14 cellular contexts compared by ENCODE assay signal in genomic region chr4:10730019-10730418, GRCh38. TPM values are rescaled to one million over a fixed set of nuclear protein-coding genes. Genes with fewer than 3 reads are reported as not detected.
DNase-seq lines count a peak whose midpoint lies in the region; ATAC-seq and TF ChIP-seq lines count a peak whose summit lies in the region.
"Had no signal": no experiment of that assay in that cellular context is flagged by ENCODE, and none has a peak within 500 bp of the region (broad histone marks: within the 10 kb centered on the region; RNA-seq: fewer than 3 reads in every experiment).

No MANE protein-coding gene starts in this region.

- 70% methylated on average over 4 of the region's 4 CpGs for WGBS in suprapubic skin

- H3K9me3 ChIP-seq in suprapubic skin: no peaks in the 10 kb centered on the region
- H3K9me3 ChIP-seq: BLaER1 treated with 17β-estradiol and CSF1 and Interleukin-3, amounts not matched to agents 10 nM and 100 nM had no signal

- no peaks in the 10 kb centered on the region for H3K27me3 ChIP-seq in suprapubic skin
- H3K27me3 ChIP-seq: BLaER1 treated with 17β-estradiol and CSF1 and Interleukin-3, amounts not matched to agents 10 nM and 100 nM had no signal

- DNase-seq in M059J (ENCODE audit: low read depth): peak; percentile 51
- no peak for DNase-seq in G401 (ENCODE audit: low spot score)
- no peak for DNase-seq in NCI-H2029 (lab: John Stamatoyannopoulos, UW)
- DNase-seq in GM13977 (ENCODE audit: low spot score): no peak
- no peak for DNase-seq in suprapubic skin (ENCODE audit: low spot score in 2 of 2)
- DNase-seq: endodermal cell; naive B cell; PC-3; stimulated activated naive CD4-positive, alpha-beta T cell treated with Interleukin-2 at 50 U/mL for 16 hours had no signal

- H3K4me3 ChIP-seq in suprapubic skin: no peak overlapping the region
- H3K4me3 ChIP-seq: BLaER1 treated with 17β-estradiol and CSF1 and Interleukin-3, amounts not matched to agents 10 nM and 100 nM; smooth muscle cell had no signal

- no peak for TF ChIP-seq EP300 in suprapubic skin (IDR thresholded peaks at IDR 0.05)

- ATAC-seq in GM18502 (IDR thresholded peaks at IDR 0.05; ENCODE audit: poor library complexity, unreplicated experiment) (peak; percentile 58), GM19452 (IDR thresholded peaks at IDR 0.05; ENCODE audit: unreplicated experiment) (peak; percentile 44), HG02938 (IDR thresholded peaks at IDR 0.05; ENCODE audit: unreplicated experiment) (peak; percentile 38)
- ATAC-seq: PC-3 had no signal

- H3K36me3 ChIP-seq in suprapubic skin: no peaks in the 10 kb centered on the region
- H3K36me3 ChIP-seq: BLaER1 treated with 17β-estradiol and CSF1 and Interleukin-3, amounts not matched to agents 10 nM and 100 nM had no signal

- no peaks in the 10 kb centered on the region for H3K4me1 ChIP-seq in suprapubic skin

- H3K27ac ChIP-seq in suprapubic skin: no peak overlapping the region
- H3K27ac ChIP-seq: BLaER1 treated with 17β-estradiol and CSF1 and Interleukin-3, amounts not matched to agents 10 nM and 100 nM had no signal

- TF ChIP-seq CTCF in GM13977 (IDR thresholded peaks at IDR 0.05; ENCODE audit: extremely low read depth, insufficient read depth, missing control alignments) (no peak), suprapubic skin (IDR thresholded peaks at IDR 0.05) (no peak)

- no peak for TF ChIP-seq POLR2A in suprapubic skin (IDR thresholded peaks at IDR 0.05)

- in situ Hi-C loops in G401 (cut with HindIII; ENCODE audit: low sequenced_read_pairs) (no loop called here), GM13977 (cut with MboI; ENCODE audit: low pct_unique_long_range_greater_than_20kb, low sequenced_read_pairs, unreplicated experiment) (loop anchor here (25.0 kb wide), 1 partner anchor 682 kb away; no protein-coding TSS in a partner anchor)

RNA-seq across cellular contexts. Expression of gene CLNK, which starts 45.5 kb away (rescaled TPM):
- total RNA-seq in M059J (2014; rRNA removed; shearing (Covaris generic)): not detected in 2 replicates
- total RNA-seq in G401 (2014; rRNA removed; shearing (Covaris generic)): not detected in 2 replicates
- under 1 TPM in 3 of 4 donors, not detected in 1; 0.11 to 0.64 (median 0.52) TPM for total RNA-seq in suprapubic skin
- total RNA-seq: endodermal cell, PC-3, smooth muscle cell had no signal
